Comparison of ENCODE assay signal across 19 cellular contexts in the genomic region with DNA sequence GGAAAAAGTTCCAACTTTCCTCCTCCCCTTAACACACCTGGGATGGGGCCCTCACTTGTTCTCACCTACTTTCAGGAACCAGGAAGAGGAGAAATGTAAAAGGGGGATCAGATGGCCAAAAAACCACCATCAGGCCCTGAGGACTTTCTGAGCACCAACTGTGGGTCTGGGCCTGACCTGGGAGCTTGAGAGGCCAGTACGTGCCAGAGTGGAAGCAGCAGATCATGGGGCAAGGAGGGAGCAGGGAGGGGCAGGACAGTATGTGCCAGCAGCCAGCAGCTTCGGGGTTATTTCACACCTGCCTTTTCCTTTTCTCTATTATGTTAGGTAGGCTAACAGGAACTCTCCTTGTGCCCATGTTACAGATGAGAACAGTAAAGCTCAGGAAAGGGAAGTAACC.
DNase-seq lines count a peak whose midpoint lies in the region; ATAC-seq and TF ChIP-seq lines count a peak whose summit lies in the region.
"Had no signal": no experiment of that assay in that cellular context is flagged by ENCODE, and none has a peak within 500 bp of the region (broad histone marks: within the 10 kb centered on the region; RNA-seq: fewer than 3 reads in every experiment).

No MANE protein-coding gene starts in this region.

- H3K14ac ChIP-seq in H9 (ENCODE audit: insufficient read depth, low read length) = 0 out of 2 replicates have a peak overlapping the region, but pooled peaks have one; percentile 20

- no peak overlapping the region for H3T11ph ChIP-seq in H9 (ENCODE audit: low read length)

- H3K27me3 Mint-ChIP-seq in activated CD4-positive, alpha-beta T cell treated with anti-CD3 and anti-CD28 coated beads, Interleukin-2, amount 10 ng/mL, durations not matched to agents 24 days and 14 days = peaks cover 15% of the 10 kb centered on the region
- peaks cover 20% of the 10 kb centered on the region for H3K27me3 Mint-ChIP-seq in H9 (ENCODE audit: low read depth)

- no peak overlapping the region for H2BK20ac ChIP-seq in H9 (ENCODE audit: low read depth, low read length, poor library complexity, severe bottlenecking)

- no peaks in the 10 kb centered on the region for H3K36me3 Mint-ChIP-seq in activated CD4-positive, alpha-beta T cell treated with anti-CD3 and anti-CD28 coated beads, Interleukin-2, amount 10 ng/mL, durations not matched to agents 24 days and 14 days (ENCODE audit: low read depth)
- no peaks in the 10 kb centered on the region for H3K36me3 Mint-ChIP-seq in H9 (ENCODE audit: insufficient read depth in 1 of 3, low read depth in 3 of 3)
- H3K36me3 Mint-ChIP-seq in stimulated activated effector memory CD8-positive, alpha-beta T cell treated with anti-CD3 and anti-CD28 coated beads, Interleukin-12 subunit alpha, Interleukin-12 subunit beta, amount 100 ng/mL, for 72 hours = no peaks in the 10 kb centered on the region
- H3K36me3 Mint-ChIP-seq: CD14-positive monocyte had no signal

- H4K8ac ChIP-seq in H9 (replicated peaks; ENCODE audit: insufficient read length, low read depth, low read length) = no peak overlapping the region

- TF ChIP-seq CTCF in H9 (conservative IDR thresholded peaks at IDR 0.05) = no peak

- whole genome bisulfite sequencing in H9 (ENCODE audit: extremely low coverage, insufficient read length, low lambda C conversion rate) = no CpG with 5 or more reads among the region's 2 CpGs

- no peak overlapping the region for H3K4ac ChIP-seq in H9 (ENCODE audit: low read depth, low read length)

- H3K79me2 ChIP-seq in H9 (ENCODE audit: insufficient read depth, low read length) = no peaks in the 10 kb centered on the region

- no peak overlapping the region for H2AFZ ChIP-seq in H9 (ENCODE audit: low read length)

- H3K27ac ChIP-seq in H9 (ENCODE audit: insufficient read length, low read depth, low read length) = no peak overlapping the region
- H3K27ac ChIP-seq: HL-60, RWPE1 had no signal

- H3K4me1 Mint-ChIP-seq in activated CD4-positive, alpha-beta T cell treated with anti-CD3 and anti-CD28 coated beads, Interleukin-2, amount 10 ng/mL, durations not matched to agents 24 days and 14 days = peaks cover 5% of the 10 kb centered on the region
- peaks cover 8 to 20% of the 10 kb centered on the region in 2 experiments for H3K4me1 Mint-ChIP-seq in H9
- peaks cover 14% of the 10 kb centered on the region for H3K4me1 Mint-ChIP-seq in stimulated activated effector memory CD8-positive, alpha-beta T cell treated with anti-CD3 and anti-CD28 coated beads, Interleukin-12 subunit alpha, Interleukin-12 subunit beta, amount 100 ng/mL, for 72 hours
- H3K4me1 Mint-ChIP-seq: CD14-positive monocyte had no signal

- H2BK5ac ChIP-seq in H9 (ENCODE audit: insufficient read length, low read length) = no peak overlapping the region

- no peak overlapping the region for H3K56ac ChIP-seq in H9 (ENCODE audit: insufficient read length, low read depth, low read length)

- no peak overlapping the region for H3K27ac Mint-ChIP-seq in activated CD4-positive, alpha-beta T cell treated with anti-CD3 and anti-CD28 coated beads, Interleukin-2, amount 10 ng/mL, durations not matched to agents 24 days and 14 days
- no peak overlapping the region for H3K27ac Mint-ChIP-seq in H9
- peak overlapping the region; percentile 27 for H3K27ac Mint-ChIP-seq in stimulated activated effector memory CD8-positive, alpha-beta T cell treated with anti-CD3 and anti-CD28 coated beads, Interleukin-12 subunit alpha, Interleukin-12 subunit beta, amount 100 ng/mL, for 72 hours
- H3K27ac Mint-ChIP-seq: CD14-positive monocyte had no signal

- no peak overlapping the region for H3K18ac ChIP-seq in H9 (ENCODE audit: insufficient read length, low read depth, low read length)

- H3K27me3 ChIP-seq in H9 (ENCODE audit: insufficient read depth, low read length) = no peaks in the 10 kb centered on the region

- H3K23me2 ChIP-seq in H9 (ENCODE audit: insufficient read length, low read depth, low read length, poor library complexity, severe bottlenecking) = no peaks in the 10 kb centered on the region

- H3K9me3 ChIP-seq in H9 (ENCODE audit: control insufficient read depth, low read depth, low read length) = no peaks in the 10 kb centered on the region

- H3K9me3 Mint-ChIP-seq in activated CD4-positive, alpha-beta T cell treated with anti-CD3 and anti-CD28 coated beads, Interleukin-2, amount 10 ng/mL, durations not matched to agents 24 days and 14 days = no peaks in the 10 kb centered on the region
- no peaks in the 10 kb centered on the region; a peak in 2 of 5 replicates for H3K9me3 Mint-ChIP-seq in H9
- peaks cover 5% of the 10 kb centered on the region for H3K9me3 Mint-ChIP-seq in stimulated activated effector memory CD8-positive, alpha-beta T cell treated with anti-CD3 and anti-CD28 coated beads, Interleukin-12 subunit alpha, Interleukin-12 subunit beta, amount 100 ng/mL, for 72 hours

- no peak overlapping the region for H4K5ac ChIP-seq in H9 (ENCODE audit: insufficient read length, low read depth, low read length)

- H2BK12ac ChIP-seq in H9 (ENCODE audit: insufficient read length, low read depth, low read length) = no peak overlapping the region

- H3K9ac ChIP-seq in H9 (ENCODE audit: extremely low read depth, insufficient read length, low read length) = no peak overlapping the region

- H3K23ac ChIP-seq in H9 (ENCODE audit: insufficient read length, low read depth, low read length) = no peak overlapping the region

- H2BK120ac ChIP-seq in H9 (ENCODE audit: low read depth, low read length, poor library complexity, severe bottlenecking) = no peak overlapping the region

- no peaks in the 10 kb centered on the region; the same call in 1 of the 2 replicates for H3K4me1 ChIP-seq in H9 (ENCODE audit: insufficient read depth, low read length)

- H2AK5ac ChIP-seq in H9 (ENCODE audit: insufficient read length, low read length) = no peak overlapping the region

- no peak overlapping the region for H3K4me3 Mint-ChIP-seq in activated CD4-positive, alpha-beta T cell treated with anti-CD3 and anti-CD28 coated beads, Interleukin-2, amount 10 ng/mL, durations not matched to agents 24 days and 14 days
- no peak overlapping the region for H3K4me3 Mint-ChIP-seq in H9
- H3K4me3 Mint-ChIP-seq in stimulated activated effector memory CD8-positive, alpha-beta T cell treated with anti-CD3 and anti-CD28 coated beads, Interleukin-12 subunit alpha, Interleukin-12 subunit beta, amount 100 ng/mL, for 72 hours = no peak overlapping the region
- H3K4me3 Mint-ChIP-seq: CD14-positive monocyte had no signal

- DNase-seq in activated CD4-positive, alpha-beta T cell treated with anti-CD3 and anti-CD28 coated beads, Interleukin-2, amount 10 ng/mL, durations not matched to agents 24 days and 14 days = peak; percentile 29
- DNase-seq in activated CD4-positive, alpha-beta T cell treated with anti-CD3 and anti-CD28 coated beads, Interleukin-2, amount 50 U/mL, for 1 hour = no peak
- no peak for DNase-seq in H9
- DNase-seq in islet precursor cell = peak; percentile 23
- DNase-seq in stimulated activated effector memory CD8-positive, alpha-beta T cell treated with anti-CD3 and anti-CD28 coated beads, Interleukin-12 subunit alpha, Interleukin-12 subunit beta, amount 100 ng/mL, for 72 hours (ENCODE audit: low spot score in 2 of 2) = peak in 1 of 2 donors; percentile 38
- DNase-seq in NCI-H1436 treated with DMSO at 0.1 percent for 48 hours (lab: John Stamatoyannopoulos, UW) = no peak
- no peak for DNase-seq in Kasumi-1 (lab: John Stamatoyannopoulos, UW)
- DNase-seq: 8988T, DMS79 treated with DMSO at 0.1 percent for 48 hours, H7, NCI-H1417 treated with DMSO at 0.1 percent for 48 hours, NCI-H1930, NCI-H345, NCI-H526, PC-3 had no signal

- H2BK15ac ChIP-seq in H9 (ENCODE audit: low read depth, low read length) = no peak overlapping the region; the same call in 1 of the 2 replicates

- no peak for ATAC-seq in stimulated activated effector memory CD8-positive, alpha-beta T cell treated with anti-CD3 and anti-CD28 coated beads, Interleukin-12 subunit alpha, Interleukin-12 subunit beta, amount 100 ng/mL, for 72 hours
- ATAC-seq in HG03095 (IDR thresholded peaks at IDR 0.05; ENCODE audit: unreplicated experiment) = no peak
- ATAC-seq: PC-3 had no signal

- intact Hi-C loops in activated CD4-positive, alpha-beta T cell treated with anti-CD3 and anti-CD28 coated beads, Interleukin-2, amount 10 ng/mL, durations not matched to agents 24 days and 14 days (cut with micrococcal nuclease) = no loop called here

- H3K79me1 ChIP-seq in H9 (ENCODE audit: insufficient read depth, low read depth, low read length, poor library complexity, severe bottlenecking) = no peaks in the 10 kb centered on the region

- H4K91ac ChIP-seq in H9 (ENCODE audit: insufficient read length, low read depth, low read length) = no peak overlapping the region

- H3K4me2 ChIP-seq in H9 (ENCODE audit: insufficient read depth, insufficient read length, low read length) = no peak overlapping the region

- no peaks in the 10 kb centered on the region for H4K20me1 ChIP-seq in H9 (ENCODE audit: control insufficient read depth, insufficient read depth, insufficient read length)

Comparison
In these comparisons a context has a peak if more than half of its experiments do, and no peak if none do; other contexts are left out.
1. DNase-seq: peak in activated CD4-positive, alpha-beta T cell treated with anti-CD3 and anti-CD28 coated beads, Interleukin-2, amount 10 ng/mL, durations not matched to agents 24 days and 14 days (single experiment) and islet precursor cell (single experiment); none in activated CD4-positive, alpha-beta T cell treated with anti-CD3 and anti-CD28 coated beads, Interleukin-2, amount 50 U/mL, for 1 hour (single experiment), H9 (single experiment), NCI-H1436 treated with DMSO at 0.1 percent for 48 hours (single experiment) and Kasumi-1 (0 of 2).